Comparison of ENCODE assay signal across 8 cellular contexts in genomic region chr1:235367000-235367908, GRCh38. TPM values are rescaled to one million over a fixed set of nuclear protein-coding genes. Genes with fewer than 3 reads are reported as not detected.
DNase-seq lines count a peak whose midpoint lies in the region; ATAC-seq and TF ChIP-seq lines count a peak whose summit lies in the region.

Gene TBCE, plus strand, starts transcription at chr1:235367427. Its CDS starts 12,623 bp downstream, at chr1:235380050.

- peak within 1 kb of the TSS; percentile 89 for H3K4me3 ChIP-seq in CD4-positive, CD25-positive, alpha-beta regulatory T cell (ENCODE audit: low read depth, low read length)
- peak within 1 kb of the TSS; percentile 85 to 86 for H3K4me3 ChIP-seq in duodenal mucosa (ENCODE audit: low read depth in 1 of 2, low read length in 2 of 2)
- peak within 1 kb of the TSS; percentile 72 to 82 (median 73) for H3K4me3 ChIP-seq in right lobe of liver

- peak; percentile 88 for TF ChIP-seq POLR2A in right lobe of liver (IDR thresholded peaks at IDR 0.05)

- peak; percentile 98 for ATAC-seq in CD4-positive, CD25-positive, alpha-beta regulatory T cell (ENCODE audit: low read depth in 2 of 2)
- ATAC-seq in GM19438 (IDR thresholded peaks at IDR 0.05; ENCODE audit: low read depth, unreplicated experiment) (peak; percentile 100), HG03575 (IDR thresholded peaks at IDR 0.05; ENCODE audit: extremely low read depth, insufficient number of reproducible peaks, low FRiP score, unreplicated experiment) (peak; percentile 94), right lobe of liver (peak; percentile 100)
- peak; percentile 99 for ATAC-seq in activated CD8-positive, alpha-beta T cell treated with anti-CD3 and anti-CD28 coated beads for 36 hours

- no peaks in the 10 kb centered on the region for H3K36me3 ChIP-seq in CD4-positive, CD25-positive, alpha-beta regulatory T cell (ENCODE audit: control insufficient read depth, insufficient read depth, low read length)
- H3K36me3 ChIP-seq in duodenal mucosa (ENCODE audit: control insufficient read depth in 1 of 2, insufficient read depth in 2 of 2, low read length in 2 of 2) (no peaks in the 10 kb centered on the region), right lobe of liver (no peaks in the 10 kb centered on the region)

- no peak for TF ChIP-seq CTCF in activated CD8-positive, alpha-beta T cell treated with anti-CD3 and anti-CD28 coated beads for 36 hours (IDR thresholded peaks at IDR 0.05)
- peak in 1 of 4 donors; percentile 10 for TF ChIP-seq CTCF in right lobe of liver (IDR thresholded peaks at IDR 0.05)

- no peaks in the 10 kb centered on the region for H3K9me3 Mint-ChIP-seq in CD4-positive, CD25-positive, alpha-beta regulatory T cell
- H3K9me3 Mint-ChIP-seq in activated CD8-positive, alpha-beta T cell treated with anti-CD3 and anti-CD28 coated beads for 36 hours, result no peaks in the 10 kb centered on the region

- POLR2A ChIA-PET in activated CD8-positive, alpha-beta T cell treated with anti-CD3 and anti-CD28 coated beads for 36 hours (lab: Charles Lee), result interaction anchor here (0.7 to 1.2 kb wide), 6 partner anchors 9 to 137 kb away, joined by 3 to 4 read pairs (median 3); partner anchors contain the start of gene B3GALNT2

- H3K4me3 Mint-ChIP-seq in CD4-positive, CD25-positive, alpha-beta regulatory T cell, result peak within 1 kb of the TSS; percentile 90 to 99 (median 98)
- H3K4me3 Mint-ChIP-seq in activated CD8-positive, alpha-beta T cell treated with anti-CD3 and anti-CD28 coated beads for 36 hours, result peak within 1 kb of the TSS; percentile 95

- DNase-seq in CD4-positive, CD25-positive, alpha-beta regulatory T cell, result peak; percentile 75 to 93 (median 78)
- DNase-seq in NCI-H82 treated with DMSO at 0.1 percent for 48 hours (lab: John Stamatoyannopoulos, UW; ENCODE audit: unreplicated experiment) (peak; percentile 98), right lobe of liver (peak; percentile 97 to 98 (median 97))
- peak; percentile 94 for DNase-seq in activated CD8-positive, alpha-beta T cell treated with anti-CD3 and anti-CD28 coated beads for 36 hours
- DNase-seq in stimulated activated CD4-positive, alpha-beta T cell treated with anti-CD3 and anti-CD28 coated beads, Interleukin-4, amount 100 ng/mL, for 4 hours, result peak; percentile 79 to 82

- CTCF ChIA-PET in activated CD8-positive, alpha-beta T cell treated with anti-CD3 and anti-CD28 coated beads for 36 hours (lab: Charles Lee), result interaction anchor here (0.9 to 1.1 kb wide), 2 partner anchors 10 to 48 kb away, joined by 3 to 4 read pairs; no protein-coding TSS in a partner anchor

- no peaks in the 10 kb centered on the region for H3K9me3 ChIP-seq in CD4-positive, CD25-positive, alpha-beta regulatory T cell (ENCODE audit: control insufficient read depth in 2 of 2, low read length in 2 of 2)
- no peaks in the 10 kb centered on the region for H3K9me3 ChIP-seq in duodenal mucosa (ENCODE audit: control insufficient read depth in 1 of 2, low read length in 2 of 2)
- no peaks in the 10 kb centered on the region for H3K9me3 ChIP-seq in right lobe of liver

- H3K4me1 ChIP-seq in CD4-positive, CD25-positive, alpha-beta regulatory T cell (ENCODE audit: control insufficient read depth, insufficient read depth, low read length, poor library complexity, severe bottlenecking), result peaks cover 20% of the 10 kb centered on the region
- no peaks in the 10 kb centered on the region for H3K4me1 ChIP-seq in duodenal mucosa (ENCODE audit: control insufficient read depth in 1 of 2, insufficient read depth in 2 of 2, low read length in 2 of 2)
- peaks cover 0 to 9% (median 0%) of the 10 kb centered on the region in 4 donors for H3K4me1 ChIP-seq in right lobe of liver

- peaks cover 3% of the 10 kb centered on the region for H3K36me3 Mint-ChIP-seq in CD4-positive, CD25-positive, alpha-beta regulatory T cell
- H3K36me3 Mint-ChIP-seq in activated CD8-positive, alpha-beta T cell treated with anti-CD3 and anti-CD28 coated beads for 36 hours (ENCODE audit: low read depth), result peaks cover 3% of the 10 kb centered on the region

- no peaks in the 10 kb centered on the region for H3K27me3 Mint-ChIP-seq in CD4-positive, CD25-positive, alpha-beta regulatory T cell
- no peaks in the 10 kb centered on the region for H3K27me3 Mint-ChIP-seq in activated CD8-positive, alpha-beta T cell treated with anti-CD3 and anti-CD28 coated beads for 36 hours

- under 1% methylated on average over 19 of the region's 38 CpGs for WGBS in right lobe of liver (ENCODE audit: insufficient coverage, low coverage, low lambda C conversion rate, missing lambda C conversion rate)

- peaks cover 6 to 39% (median 27%) of the 10 kb centered on the region in 4 donors for H3K4me1 Mint-ChIP-seq in CD4-positive, CD25-positive, alpha-beta regulatory T cell
- peaks cover 22% of the 10 kb centered on the region for H3K4me1 Mint-ChIP-seq in activated CD8-positive, alpha-beta T cell treated with anti-CD3 and anti-CD28 coated beads for 36 hours (ENCODE audit: low read depth)

- peak within 1 kb of the TSS; percentile 68 to 82 for H3K9ac ChIP-seq in duodenal mucosa (ENCODE audit: low read depth in 1 of 2, low read length in 2 of 2)

- H3K27me3 ChIP-seq in CD4-positive, CD25-positive, alpha-beta regulatory T cell (ENCODE audit: control insufficient read depth, insufficient read depth, low read length), result no peaks in the 10 kb centered on the region
- H3K27me3 ChIP-seq in duodenal mucosa (ENCODE audit: control insufficient read depth in 1 of 2, insufficient read depth in 2 of 2, low read length in 2 of 2) (no peaks in the 10 kb centered on the region), right lobe of liver (no peaks in the 10 kb centered on the region)

- peak within 1 kb of the TSS; percentile 94 to 97 (median 96) for H3K27ac Mint-ChIP-seq in CD4-positive, CD25-positive, alpha-beta regulatory T cell
- peak within 1 kb of the TSS; percentile 93 for H3K27ac Mint-ChIP-seq in activated CD8-positive, alpha-beta T cell treated with anti-CD3 and anti-CD28 coated beads for 36 hours

- intact Hi-C loops in activated CD8-positive, alpha-beta T cell treated with anti-CD3 and anti-CD28 coated beads for 36 hours (cut with micrococcal nuclease), result loop anchor here (5.0 kb wide), 1 partner anchor 35 kb away; no protein-coding TSS in a partner anchor
- intact Hi-C loops in right lobe of liver (cut with DNase I), result no loop called here

- peak within 1 kb of the TSS; percentile 73 for H3K27ac ChIP-seq in CD4-positive, CD25-positive, alpha-beta regulatory T cell (ENCODE audit: insufficient read depth, low read length, poor library complexity, severe bottlenecking)
- H3K27ac ChIP-seq in duodenal mucosa (ENCODE audit: low read depth, low read length) (peak within 1 kb of the TSS; percentile 28), right lobe of liver (peak within 1 kb of the TSS; percentile 65 to 76 (median 69))

RNA-seq across cellular contexts. Expression of gene TBCE, which starts in this region (rescaled TPM):
- 19.7 TPM for total RNA-seq in CD4-positive, CD25-positive, alpha-beta regulatory T cell
- polyA plus RNA-seq in CD4-positive, CD25-positive, alpha-beta regulatory T cell, result 10 to 100 TPM; 13.9 to 21.4 (median 19.1) TPM
- total RNA-seq in activated CD8-positive, alpha-beta T cell treated with anti-CD3 and anti-CD28 coated beads for 36 hours, result 10 to 100 TPM; 21.8 to 24.0 TPM
- total RNA-seq in right lobe of liver, result 10 to 100 TPM; 11.2 to 16.6 (median 13.3) TPM

Comparison
In these comparisons a context has a peak if more than half of its experiments do, and no peak if none do; other contexts are left out.
1. Peak in every context shown above with its lines: DNase-seq, ATAC-seq, H3K4me3 ChIP-seq and H3K27ac ChIP-seq.